Comparison of ENCODE assay signal across 8 cellular contexts in genomic region chr7:100118388-100119074, GRCh38. TPM values are rescaled to one million over a fixed set of nuclear protein-coding genes. Genes with fewer than 3 reads are reported as not detected.
A peak's percentile ranks its signal among the peaks of the same experiment; 100 is the strongest.
DNase-seq lines count a peak whose midpoint lies in the region; ATAC-seq and TF ChIP-seq lines count a peak whose summit lies in the region.

No MANE protein-coding gene starts in this region.

- H3K27ac Mint-ChIP-seq in naive thymus-derived CD8-positive, alpha-beta T cell, result peak overlapping the region; percentile 96 to 100 (median 99)

- no peaks in the 10 kb centered on the region for H3K9me2 ChIP-seq in Loucy (replicated peaks; ENCODE audit: low read depth, low read length)

- no peak for ATAC-seq in naive thymus-derived CD8-positive, alpha-beta T cell
- ATAC-seq in HG03280 (IDR thresholded peaks at IDR 0.05; ENCODE audit: unreplicated experiment) (no peak), GM21526 (IDR thresholded peaks at IDR 0.05; ENCODE audit: low FRiP score, unreplicated experiment) (no peak)

- peaks cover 24% of the 10 kb centered on the region for H3K79me2 ChIP-seq in Loucy (ENCODE audit: insufficient read depth, low read length)

- no peak for TF ChIP-seq CTCF in AG10803 (conservative IDR thresholded peaks at IDR 0.05; ENCODE audit: low read length)
- TF ChIP-seq CTCF in Loucy (conservative IDR thresholded peaks at IDR 0.05; ENCODE audit: low read length), result no peak

- peak overlapping the region; percentile 96 for H3K4me3 ChIP-seq in AG10803 (ENCODE audit: low read length)
- peak overlapping the region; percentile 99 for H3K4me3 ChIP-seq in Loucy (ENCODE audit: low read length, poor library complexity, severe bottlenecking)

- no peaks in the 10 kb centered on the region for H3K9me3 ChIP-seq in Loucy (ENCODE audit: insufficient read depth, low read depth, low read length)

- no peaks in the 10 kb centered on the region for H3K9me3 Mint-ChIP-seq in naive thymus-derived CD8-positive, alpha-beta T cell

- peaks cover 0 to 12% (median 0%) of the 10 kb centered on the region in 3 donors for H3K36me3 Mint-ChIP-seq in naive thymus-derived CD8-positive, alpha-beta T cell

- H3K27me3 ChIP-seq in Loucy (ENCODE audit: insufficient read depth, low read length, poor library complexity, severe bottlenecking), result no peaks in the 10 kb centered on the region

- peak overlapping the region; percentile 91 for H3K4me2 ChIP-seq in Loucy (ENCODE audit: low read depth, low read length, poor library complexity, severe bottlenecking)

- H3K9ac ChIP-seq in Loucy (ENCODE audit: low read depth, low read length, poor library complexity, severe bottlenecking), result peak overlapping the region; percentile 91

- DNase-seq in AG10803 (ENCODE audit: low read depth) (no peak), HCEC 1CT (no peak), HK-2 (ENCODE audit: unreplicated experiment) (no peak)
- DNase-seq in naive thymus-derived CD8-positive, alpha-beta T cell, result no peak

- peak overlapping the region; percentile 91 to 99 (median 97) for H3K4me3 Mint-ChIP-seq in naive thymus-derived CD8-positive, alpha-beta T cell

- H3F3A ChIP-seq in Loucy (ENCODE audit: low read depth), result no peaks in the 10 kb centered on the region

- H4K20me1 ChIP-seq in Loucy (ENCODE audit: insufficient read depth, low read length, poor library complexity, severe bottlenecking), result peaks cover 4% of the 10 kb centered on the region

- no peaks in the 10 kb centered on the region for H3K27me3 Mint-ChIP-seq in naive thymus-derived CD8-positive, alpha-beta T cell

- POLR2A ChIA-PET in naive thymus-derived CD8-positive, alpha-beta T cell (lab: Charles Lee), result interaction anchor here (0.7 to 15.9 kb wide), 3 partner anchors 8 to 17 kb away, joined by 3 to 252 read pairs (median 13); partner anchors contain the start of genes AP4M1, MBLAC1 and MCM7

- peaks cover 4% of the 10 kb centered on the region; the same call in 1 of the 2 replicates for H3K36me3 ChIP-seq in Loucy (ENCODE audit: insufficient read depth, low read length)

- peak overlapping the region; percentile 78 for H2AFZ ChIP-seq in Loucy (ENCODE audit: low read length)

- peaks cover 11 to 38% (median 28%) of the 10 kb centered on the region in 4 donors for H3K4me1 Mint-ChIP-seq in naive thymus-derived CD8-positive, alpha-beta T cell

- peaks cover 14% of the 10 kb centered on the region for H3K4me1 ChIP-seq in Loucy (ENCODE audit: insufficient read depth, low read length, poor library complexity, severe bottlenecking)

- peak overlapping the region; percentile 89 for H3K27ac ChIP-seq in cingulate gyrus (ENCODE audit: low read depth, low read length)

RNA-seq across cellular contexts. Expression of gene TAF6, which starts 0.6 kb away (rescaled TPM):
- 10 to 100 TPM; 61.6 to 68.7 TPM for total RNA-seq in naive thymus-derived CD8-positive, alpha-beta T cell
- polyA plus RNA-seq in naive thymus-derived CD8-positive, alpha-beta T cell, result 10 to 100 TPM; 21.3 to 39.0 (median 31.5) TPM

RNA-seq across cellular contexts. Expression of gene CNPY4, which starts 0.9 kb away (rescaled TPM):
- total RNA-seq in naive thymus-derived CD8-positive, alpha-beta T cell, result 10 to 100 TPM; 99.0 to 99.6 TPM
- 10 to 100 TPM; 19.8 to 23.5 (median 20.6) TPM for polyA plus RNA-seq in naive thymus-derived CD8-positive, alpha-beta T cell

RNA-seq across cellular contexts. Expression of gene MBLAC1, which starts 8.2 kb away (rescaled TPM):
- total RNA-seq in naive thymus-derived CD8-positive, alpha-beta T cell, result 1 to 10 TPM; 5.6 to 7.2 TPM
- polyA plus RNA-seq in naive thymus-derived CD8-positive, alpha-beta T cell, result 1 to 10 TPM; 2.1 to 2.3 (median 2.1) TPM

RNA-seq across cellular contexts. Expression of gene AP4M1, which starts 17.1 kb away (rescaled TPM):
- total RNA-seq in naive thymus-derived CD8-positive, alpha-beta T cell, result 10 to 100 TPM in 1 of 2 experiments, 1 to 10 TPM in 1; 7.5 to 10.9 TPM
- 1 to 10 TPM; 1.7 to 3.6 (median 2.3) TPM for polyA plus RNA-seq in naive thymus-derived CD8-positive, alpha-beta T cell

RNA-seq across cellular contexts. Expression of gene MCM7, which starts 17.3 kb away (rescaled TPM):
- 100 to 1,000 TPM; 159 to 161 TPM for total RNA-seq in naive thymus-derived CD8-positive, alpha-beta T cell
- 10 to 100 TPM; 28.7 to 46.6 (median 40.1) TPM for polyA plus RNA-seq in naive thymus-derived CD8-positive, alpha-beta T cell
